In the genomic region with DNA sequence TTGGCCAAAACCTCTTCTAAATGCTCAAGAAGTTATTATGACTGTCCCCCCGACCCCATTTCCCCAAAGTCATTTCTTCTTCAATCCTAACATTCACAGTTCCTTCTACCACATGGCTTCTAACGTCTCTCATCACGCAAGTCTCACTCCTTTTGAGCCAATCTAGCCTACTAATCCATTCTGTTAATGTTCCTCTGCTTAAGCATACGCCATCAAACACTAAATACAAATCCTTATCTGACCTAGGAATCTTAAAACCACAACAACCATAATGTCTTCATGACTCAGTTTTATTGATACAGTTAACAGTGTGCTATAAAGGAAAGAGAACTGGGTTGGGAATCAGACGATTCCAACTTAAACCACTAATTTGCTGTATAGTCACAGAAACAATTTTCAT, we compare ENCODE assay signal across 19 cellular contexts. TPM values are rescaled to one million over a fixed set of nuclear protein-coding genes. Genes with fewer than 3 reads are reported as not detected.
DNase-seq lines count a peak whose midpoint lies in the region; ATAC-seq and TF ChIP-seq lines count a peak whose summit lies in the region.
"Had no signal": no experiment of that assay in that cellular context is flagged by ENCODE, and none has a peak within 500 bp of the region (broad histone marks: within the 10 kb centered on the region; RNA-seq: fewer than 3 reads in every experiment).

No MANE protein-coding gene starts in this region.

- DNase-seq in EH (ENCODE audit: low read depth) (peak; percentile 16), KBM-7 (peak; percentile 52), WTC11 (ENCODE audit: low spot score) (no peak), mucosa of descending colon (no peak), mesenteric fat pad (ENCODE audit: low spot score) (no peak), osteoblast (ENCODE audit: insufficient read length, low spot score, missing footprints) (no peak)
- DNase-seq: activated CD4-positive, alpha-beta T cell treated with anti-CD3 and anti-CD28 coated beads for 48 hours; activated T-cell treated with anti-CD3 and anti-CD28 coated beads, Interleukin-2, amount 50 U/mL, for 1 hour; DMS153; HCEC 1CT; heart left ventricle; Kasumi-1; NCI-H226; Right ventricle myocardium superior; stimulated activated CD4-positive, alpha-beta T cell treated with anti-CD3 and anti-CD28 coated beads, Interleukin-12 subunit alpha, Interleukin-12 subunit beta, amount 100 ng/mL, for 4 hours; stimulated activated naive B cell treated with anti-CD40 and anti-IgM and Interleukin-4, amounts not matched to agents 10 μg/mL and 1 μg/mL and 100 μg/mL, for 72 hours; transverse colon had no signal

- H3K36me3 ChIP-seq in mucosa of descending colon (ENCODE audit: low read depth) (no peaks in the 10 kb centered on the region), osteoblast (ENCODE audit: insufficient read depth, low read length) (peaks cover 23% of the 10 kb centered on the region)
- H3K36me3 ChIP-seq: transverse colon had no signal

- ATAC-seq in WTC11 (no peak), mucosa of descending colon (peak; percentile 95), GM19035 (IDR thresholded peaks at IDR 0.05; ENCODE audit: unreplicated experiment) (no peak)
- ATAC-seq: heart left ventricle; stimulated activated naive B cell treated with anti-CD40 and anti-IgM and Interleukin-4, amounts not matched to agents 10 μg/mL and 1 μg/mL and 100 μg/mL, for 72 hours had no signal

- no peak overlapping the region for H3K27ac ChIP-seq in osteoblast (ENCODE audit: low read depth, low read length)
- H3K27ac ChIP-seq: heart left ventricle, transverse colon had no signal

- peak overlapping the region; percentile 80 for H3K27ac Mint-ChIP-seq in WTC11
- H3K27ac Mint-ChIP-seq: nephron; stimulated activated naive B cell treated with anti-CD40 and anti-IgM and Interleukin-4, amounts not matched to agents 10 μg/mL and 1 μg/mL and 100 μg/mL, for 72 hours had no signal

- no peaks in the 10 kb centered on the region for H3K27me3 ChIP-seq in osteoblast (ENCODE audit: insufficient read depth, low read length)
- H3K27me3 ChIP-seq: heart left ventricle, transverse colon had no signal

- H3K4me3 ChIP-seq in mucosa of descending colon (no peak overlapping the region), osteoblast (ENCODE audit: insufficient read depth, low read length) (no peak overlapping the region)
- H3K4me3 ChIP-seq: heart left ventricle, transverse colon had no signal

- peaks cover 38% of the 10 kb centered on the region for H3K4me1 Mint-ChIP-seq in WTC11
- H3K4me1 Mint-ChIP-seq: nephron had no signal

- H4K20me1 ChIP-seq in osteoblast (ENCODE audit: insufficient read depth, low read length) = peaks cover 2% of the 10 kb centered on the region

- H3K9me3 ChIP-seq in mucosa of descending colon (no peaks in the 10 kb centered on the region), osteoblast (ENCODE audit: low read depth, low read length) (no peaks in the 10 kb centered on the region)
- H3K9me3 ChIP-seq: heart left ventricle, transverse colon had no signal

- no peak for TF ChIP-seq CTCF in WTC11 (IDR thresholded peaks at IDR 0.05)
- no peak for TF ChIP-seq CTCF in mucosa of descending colon (IDR thresholded peaks at IDR 0.05)
- TF ChIP-seq CTCF in osteoblast (IDR thresholded peaks at IDR 0.05; ENCODE audit: extremely low read depth, low read depth, low read length) = no peak

- in situ Hi-C loops in KBM-7 (cut with MboI; ENCODE audit: low pct_unique_long_range_greater_than_20kb, low sequenced_read_pairs) = no loop called here

- intact Hi-C loops in mucosa of descending colon (cut with DNase I, micrococcal nuclease) = no loop called here

- H3K9me3 Mint-ChIP-seq in WTC11 = no peaks in the 10 kb centered on the region
- H3K9me3 Mint-ChIP-seq: nephron; stimulated activated naive B cell treated with anti-CD40 and anti-IgM and Interleukin-4, amounts not matched to agents 10 μg/mL and 1 μg/mL and 100 μg/mL, for 72 hours had no signal

- peaks cover 4% of the 10 kb centered on the region for H3K4me1 ChIP-seq in mucosa of descending colon (ENCODE audit: low read depth)
- H3K4me1 ChIP-seq in osteoblast (ENCODE audit: insufficient read depth, low read length) = no peaks in the 10 kb centered on the region

- H3K27me3 Mint-ChIP-seq in WTC11 (ENCODE audit: low read depth) = no peaks in the 10 kb centered on the region
- H3K27me3 Mint-ChIP-seq: stimulated activated naive B cell treated with anti-CD40 and anti-IgM and Interleukin-4, amounts not matched to agents 10 μg/mL and 1 μg/mL and 100 μg/mL, for 72 hours had no signal

- H3K79me2 ChIP-seq in osteoblast (ENCODE audit: insufficient read depth, low read length) = peaks cover 41% of the 10 kb centered on the region

- H3K4me2 ChIP-seq in osteoblast (ENCODE audit: insufficient read depth, low read length) = no peak overlapping the region

- POLR2A ChIA-PET in WTC11 (lab: Charles Lee) = no interaction called here

- no peak overlapping the region for H2AFZ ChIP-seq in osteoblast (ENCODE audit: low read length)

- H3K4me3 Mint-ChIP-seq in WTC11 = no peak overlapping the region
- H3K4me3 Mint-ChIP-seq: nephron; stimulated activated naive B cell treated with anti-CD40 and anti-IgM and Interleukin-4, amounts not matched to agents 10 μg/mL and 1 μg/mL and 100 μg/mL, for 72 hours had no signal

- peaks cover 31% of the 10 kb centered on the region for H3K36me3 Mint-ChIP-seq in WTC11

- CTCF ChIA-PET in WTC11 (lab: Charles Lee) = interaction anchor here (1.3 to 1.9 kb wide), 2 partner anchors 46 to 163 kb away, joined by 4 to 7 read pairs; no protein-coding TSS in a partner anchor

TF ChIP-seq in WTC11, 78 proteins besides CTCF, POLR2A, EP300 and RAD21:
- TF ChIP-seq, protein P1, sequence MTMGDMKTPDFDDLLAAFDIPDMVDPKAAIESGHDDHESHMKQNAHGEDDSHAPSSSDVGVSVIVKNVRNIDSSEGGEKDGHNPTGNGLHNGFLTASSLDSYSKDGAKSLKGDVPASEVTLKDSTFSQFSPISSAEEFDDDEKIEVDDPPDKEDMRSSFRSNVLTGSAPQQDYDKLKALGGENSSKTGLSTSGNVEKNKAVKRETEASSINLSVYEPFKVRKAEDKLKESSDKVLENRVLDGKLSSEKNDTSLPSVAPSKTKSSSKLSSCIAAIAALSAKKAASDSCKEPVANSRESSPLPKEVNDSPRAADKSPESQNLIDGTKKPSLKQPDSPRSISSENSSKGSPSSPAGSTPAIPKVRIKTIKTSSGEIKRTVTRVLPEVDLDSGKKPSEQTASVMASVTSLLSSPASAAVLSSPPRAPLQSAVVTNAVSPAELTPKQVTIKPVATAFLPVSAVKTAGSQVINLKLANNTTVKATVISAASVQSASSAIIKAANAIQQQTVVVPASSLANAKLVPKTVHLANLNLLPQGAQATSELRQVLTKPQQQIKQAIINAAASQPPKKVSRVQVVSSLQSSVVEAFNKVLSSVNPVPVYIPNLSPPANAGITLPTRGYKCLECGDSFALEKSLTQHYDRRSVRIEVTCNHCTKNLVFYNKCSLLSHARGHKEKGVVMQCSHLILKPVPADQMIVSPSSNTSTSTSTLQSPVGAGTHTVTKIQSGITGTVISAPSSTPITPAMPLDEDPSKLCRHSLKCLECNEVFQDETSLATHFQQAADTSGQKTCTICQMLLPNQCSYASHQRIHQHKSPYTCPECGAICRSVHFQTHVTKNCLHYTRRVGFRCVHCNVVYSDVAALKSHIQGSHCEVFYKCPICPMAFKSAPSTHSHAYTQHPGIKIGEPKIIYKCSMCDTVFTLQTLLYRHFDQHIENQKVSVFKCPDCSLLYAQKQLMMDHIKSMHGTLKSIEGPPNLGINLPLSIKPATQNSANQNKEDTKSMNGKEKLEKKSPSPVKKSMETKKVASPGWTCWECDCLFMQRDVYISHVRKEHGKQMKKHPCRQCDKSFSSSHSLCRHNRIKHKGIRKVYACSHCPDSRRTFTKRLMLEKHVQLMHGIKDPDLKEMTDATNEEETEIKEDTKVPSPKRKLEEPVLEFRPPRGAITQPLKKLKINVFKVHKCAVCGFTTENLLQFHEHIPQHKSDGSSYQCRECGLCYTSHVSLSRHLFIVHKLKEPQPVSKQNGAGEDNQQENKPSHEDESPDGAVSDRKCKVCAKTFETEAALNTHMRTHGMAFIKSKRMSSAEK (CRISPR knock-in tag; IDR thresholded peaks at IDR 0.05; ENCODE audit: borderline replicate concordance) = no peak
- TF ChIP-seq ZNF317 (CRISPR knock-in tag; IDR thresholded peaks at IDR 0.05; ENCODE audit: borderline replicate concordance, low read depth) (no peak), ETV6 (CRISPR knock-in tag; IDR thresholded peaks at IDR 0.05) (no peak), SMAD3 (CRISPR knock-in tag; IDR thresholded peaks at IDR 0.05; ENCODE audit: borderline replicate concordance) (no peak), JAZF1 (CRISPR knock-in tag; IDR thresholded peaks at IDR 0.05) (no peak), E2F4 (CRISPR knock-in tag; IDR thresholded peaks at IDR 0.05; ENCODE audit: borderline replicate concordance, low read depth) (no peak), SMAD4 (CRISPR knock-in tag; IDR thresholded peaks at IDR 0.05) (no peak)

RNA-seq across cellular contexts. Expression of gene HNRNPLL, which starts 23.9 kb away (rescaled TPM):
- total RNA-seq in WTC11 (2021) (63.1 to 66.4 TPM (median 65.3 TPM) in 3 replicates), mucosa of descending colon (10 to 100 TPM; 45.5 to 68.2 (median 49.6) TPM), mesenteric fat pad (39.0 TPM), osteoblast (46.0 and 53.9 TPM in 2 replicates)

Comparison
In these comparisons a context has a peak if more than half of its experiments do, and no peak if none do; other contexts are left out.
1. DNase-seq: peak in EH (single experiment) and KBM-7 (single experiment); none in WTC11 (single experiment), mucosa of descending colon (0 of 3), mesenteric fat pad (single experiment) and osteoblast (single experiment).